In the genomic region with DNA sequence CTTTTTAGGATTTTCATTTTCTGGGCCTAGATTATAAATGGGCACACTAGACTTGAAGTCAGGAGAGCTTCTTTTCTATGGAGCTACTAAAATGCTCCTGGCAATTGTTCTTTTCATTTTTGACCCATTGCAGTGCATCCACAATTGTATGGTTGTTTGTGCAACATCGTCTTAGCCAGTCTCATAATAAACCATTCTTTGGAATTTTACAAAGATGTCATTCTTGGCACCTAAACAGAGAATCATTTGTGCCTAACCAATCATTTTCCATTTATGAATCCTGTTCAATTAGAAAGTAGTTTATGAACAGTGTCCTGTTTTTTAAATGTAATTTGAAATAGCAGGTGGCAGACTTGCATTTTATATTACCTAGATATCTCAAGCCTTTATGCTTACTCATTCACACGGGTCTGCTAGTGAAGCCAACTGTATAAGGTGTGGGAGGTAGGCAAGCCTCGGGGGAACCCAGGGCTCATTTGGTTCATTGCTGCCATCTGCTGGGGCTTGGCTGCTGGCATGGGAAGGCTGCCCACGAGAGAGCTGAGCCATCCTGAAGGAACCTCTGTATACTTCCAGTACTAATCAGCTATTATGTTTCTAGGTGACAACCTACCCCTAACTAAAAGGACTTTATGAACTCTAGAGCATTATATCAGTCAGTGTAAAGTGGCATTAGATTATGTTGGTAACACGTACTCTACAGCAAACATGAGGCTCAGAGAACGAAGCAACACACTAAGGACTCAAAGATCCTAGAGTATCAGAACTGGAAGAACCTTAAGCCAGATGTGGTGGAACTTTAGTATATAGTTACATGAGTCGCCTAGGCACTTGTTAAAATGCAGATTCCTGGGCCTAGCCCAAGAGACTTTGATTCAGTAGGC, we compare ENCODE assay signal across 1 cellular context.
TF ChIP-seq lines count a peak whose summit lies in the region.

No MANE protein-coding gene starts in this region.

TF ChIP-seq in GM12878, 131 proteins besides CTCF, POLR2A, EP300 and RAD21 (continued from another document):
- TF ChIP-seq, protein P1, sequence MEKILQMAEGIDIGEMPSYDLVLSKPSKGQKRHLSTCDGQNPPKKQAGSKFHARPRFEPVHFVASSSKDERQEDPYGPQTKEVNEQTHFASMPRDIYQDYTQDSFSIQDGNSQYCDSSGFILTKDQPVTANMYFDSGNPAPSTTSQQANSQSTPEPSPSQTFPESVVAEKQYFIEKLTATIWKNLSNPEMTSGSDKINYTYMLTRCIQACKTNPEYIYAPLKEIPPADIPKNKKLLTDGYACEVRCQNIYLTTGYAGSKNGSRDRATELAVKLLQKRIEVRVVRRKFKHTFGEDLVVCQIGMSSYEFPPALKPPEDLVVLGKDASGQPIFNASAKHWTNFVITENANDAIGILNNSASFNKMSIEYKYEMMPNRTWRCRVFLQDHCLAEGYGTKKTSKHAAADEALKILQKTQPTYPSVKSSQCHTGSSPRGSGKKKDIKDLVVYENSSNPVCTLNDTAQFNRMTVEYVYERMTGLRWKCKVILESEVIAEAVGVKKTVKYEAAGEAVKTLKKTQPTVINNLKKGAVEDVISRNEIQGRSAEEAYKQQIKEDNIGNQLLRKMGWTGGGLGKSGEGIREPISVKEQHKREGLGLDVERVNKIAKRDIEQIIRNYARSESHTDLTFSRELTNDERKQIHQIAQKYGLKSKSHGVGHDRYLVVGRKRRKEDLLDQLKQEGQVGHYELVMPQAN (conservative IDR thresholded peaks at IDR 0.05): no peak
- no peak for TF ChIP-seq RELA (IDR thresholded peaks at IDR 0.05; ENCODE audit: borderline replicate concordance, partially characterized antibody)
- no peak for TF ChIP-seq REST (IDR thresholded peaks at IDR 0.05; ENCODE audit: low read depth, low read length)
- TF ChIP-seq SMC3 (IDR thresholded peaks at IDR 0.05; ENCODE audit: borderline replicate concordance, low read length): peak; percentile 92
- TF ChIP-seq MTA3 (IDR thresholded peaks at IDR 0.05; ENCODE audit: borderline replicate concordance, low read length): no peak
